Comparison of ENCODE assay signal across 2 cellular contexts in the genomic region with DNA sequence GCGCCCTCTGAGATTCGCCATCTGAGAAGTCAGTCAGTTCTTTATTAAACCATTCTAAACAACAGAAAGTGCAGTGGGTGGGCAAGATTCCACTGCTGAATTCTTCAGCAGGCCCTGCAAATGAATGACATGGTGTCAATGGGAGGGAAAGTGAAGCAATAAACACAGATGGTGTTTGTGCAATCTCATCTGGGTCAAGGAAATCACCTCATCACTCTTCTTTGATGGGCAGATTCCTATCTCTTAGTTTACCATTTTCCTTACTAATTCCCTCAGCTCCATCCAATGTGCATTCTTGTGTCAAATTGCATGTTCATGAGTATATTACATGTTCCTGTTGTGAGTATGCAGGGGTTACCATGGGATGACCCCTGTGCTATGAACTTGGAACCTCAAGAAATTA.
TF ChIP-seq lines count a peak whose summit lies in the region.

No MANE protein-coding gene starts in this region.

TF ChIP-seq in SK-N-SH treated with all-trans-retinoic acid at 6 μM for 48 hours, 23 proteins besides CTCF, POLR2A, EP300 and RAD21 (continued from another document):
- TF ChIP-seq, protein P1, sequence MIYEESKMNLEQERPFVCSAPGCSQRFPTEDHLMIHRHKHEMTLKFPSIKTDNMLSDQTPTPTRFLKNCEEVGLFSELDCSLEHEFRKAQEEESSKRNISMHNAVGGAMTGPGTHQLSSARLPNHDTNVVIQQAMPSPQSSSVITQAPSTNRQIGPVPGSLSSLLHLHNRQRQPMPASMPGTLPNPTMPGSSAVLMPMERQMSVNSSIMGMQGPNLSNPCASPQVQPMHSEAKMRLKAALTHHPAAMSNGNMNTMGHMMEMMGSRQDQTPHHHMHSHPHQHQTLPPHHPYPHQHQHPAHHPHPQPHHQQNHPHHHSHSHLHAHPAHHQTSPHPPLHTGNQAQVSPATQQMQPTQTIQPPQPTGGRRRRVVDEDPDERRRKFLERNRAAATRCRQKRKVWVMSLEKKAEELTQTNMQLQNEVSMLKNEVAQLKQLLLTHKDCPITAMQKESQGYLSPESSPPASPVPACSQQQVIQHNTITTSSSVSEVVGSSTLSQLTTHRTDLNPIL (CRISPR knock-in tag; IDR thresholded peaks at IDR 0.05; ENCODE audit: low read depth): no peak
- TF ChIP-seq, protein P2, sequence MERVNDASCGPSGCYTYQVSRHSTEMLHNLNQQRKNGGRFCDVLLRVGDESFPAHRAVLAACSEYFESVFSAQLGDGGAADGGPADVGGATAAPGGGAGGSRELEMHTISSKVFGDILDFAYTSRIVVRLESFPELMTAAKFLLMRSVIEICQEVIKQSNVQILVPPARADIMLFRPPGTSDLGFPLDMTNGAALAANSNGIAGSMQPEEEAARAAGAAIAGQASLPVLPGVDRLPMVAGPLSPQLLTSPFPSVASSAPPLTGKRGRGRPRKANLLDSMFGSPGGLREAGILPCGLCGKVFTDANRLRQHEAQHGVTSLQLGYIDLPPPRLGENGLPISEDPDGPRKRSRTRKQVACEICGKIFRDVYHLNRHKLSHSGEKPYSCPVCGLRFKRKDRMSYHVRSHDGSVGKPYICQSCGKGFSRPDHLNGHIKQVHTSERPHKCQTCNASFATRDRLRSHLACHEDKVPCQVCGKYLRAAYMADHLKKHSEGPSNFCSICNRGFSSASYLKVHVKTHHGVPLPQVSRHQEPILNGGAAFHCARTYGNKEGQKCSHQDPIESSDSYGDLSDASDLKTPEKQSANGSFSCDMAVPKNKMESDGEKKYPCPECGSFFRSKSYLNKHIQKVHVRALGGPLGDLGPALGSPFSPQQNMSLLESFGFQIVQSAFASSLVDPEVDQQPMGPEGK (CRISPR knock-in tag; IDR thresholded peaks at IDR 0.05; ENCODE audit: borderline replicate concordance): no peak
- TF ChIP-seq, protein P3, sequence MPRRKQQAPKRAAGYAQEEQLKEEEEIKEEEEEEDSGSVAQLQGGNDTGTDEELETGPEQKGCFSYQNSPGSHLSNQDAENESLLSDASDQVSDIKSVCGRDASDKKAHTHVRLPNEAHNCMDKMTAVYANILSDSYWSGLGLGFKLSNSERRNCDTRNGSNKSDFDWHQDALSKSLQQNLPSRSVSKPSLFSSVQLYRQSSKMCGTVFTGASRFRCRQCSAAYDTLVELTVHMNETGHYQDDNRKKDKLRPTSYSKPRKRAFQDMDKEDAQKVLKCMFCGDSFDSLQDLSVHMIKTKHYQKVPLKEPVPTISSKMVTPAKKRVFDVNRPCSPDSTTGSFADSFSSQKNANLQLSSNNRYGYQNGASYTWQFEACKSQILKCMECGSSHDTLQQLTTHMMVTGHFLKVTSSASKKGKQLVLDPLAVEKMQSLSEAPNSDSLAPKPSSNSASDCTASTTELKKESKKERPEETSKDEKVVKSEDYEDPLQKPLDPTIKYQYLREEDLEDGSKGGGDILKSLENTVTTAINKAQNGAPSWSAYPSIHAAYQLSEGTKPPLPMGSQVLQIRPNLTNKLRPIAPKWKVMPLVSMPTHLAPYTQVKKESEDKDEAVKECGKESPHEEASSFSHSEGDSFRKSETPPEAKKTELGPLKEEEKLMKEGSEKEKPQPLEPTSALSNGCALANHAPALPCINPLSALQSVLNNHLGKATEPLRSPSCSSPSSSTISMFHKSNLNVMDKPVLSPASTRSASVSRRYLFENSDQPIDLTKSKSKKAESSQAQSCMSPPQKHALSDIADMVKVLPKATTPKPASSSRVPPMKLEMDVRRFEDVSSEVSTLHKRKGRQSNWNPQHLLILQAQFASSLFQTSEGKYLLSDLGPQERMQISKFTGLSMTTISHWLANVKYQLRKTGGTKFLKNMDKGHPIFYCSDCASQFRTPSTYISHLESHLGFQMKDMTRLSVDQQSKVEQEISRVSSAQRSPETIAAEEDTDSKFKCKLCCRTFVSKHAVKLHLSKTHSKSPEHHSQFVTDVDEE (CRISPR knock-in tag; IDR thresholded peaks at IDR 0.05): no peak
- TF ChIP-seq ZFP30 (CRISPR knock-in tag; IDR thresholded peaks at IDR 0.05) (no peak), TCF4 (CRISPR knock-in tag; IDR thresholded peaks at IDR 0.05; ENCODE audit: borderline replicate concordance) (no peak), SNAI2 (CRISPR knock-in tag; IDR thresholded peaks at IDR 0.05) (no peak), GLIS3 (CRISPR knock-in tag; IDR thresholded peaks at IDR 0.05) (no peak), ISL1 (CRISPR knock-in tag; IDR thresholded peaks at IDR 0.05) (no peak), ZNF8 (CRISPR knock-in tag; IDR thresholded peaks at IDR 0.05) (no peak), ZC3H10 (CRISPR knock-in tag; IDR thresholded peaks at IDR 0.05) (no peak), ARNTL (CRISPR knock-in tag; IDR thresholded peaks at IDR 0.05; ENCODE audit: borderline replicate concordance, low read depth) (no peak)
- TF ChIP-seq, protein P4, sequence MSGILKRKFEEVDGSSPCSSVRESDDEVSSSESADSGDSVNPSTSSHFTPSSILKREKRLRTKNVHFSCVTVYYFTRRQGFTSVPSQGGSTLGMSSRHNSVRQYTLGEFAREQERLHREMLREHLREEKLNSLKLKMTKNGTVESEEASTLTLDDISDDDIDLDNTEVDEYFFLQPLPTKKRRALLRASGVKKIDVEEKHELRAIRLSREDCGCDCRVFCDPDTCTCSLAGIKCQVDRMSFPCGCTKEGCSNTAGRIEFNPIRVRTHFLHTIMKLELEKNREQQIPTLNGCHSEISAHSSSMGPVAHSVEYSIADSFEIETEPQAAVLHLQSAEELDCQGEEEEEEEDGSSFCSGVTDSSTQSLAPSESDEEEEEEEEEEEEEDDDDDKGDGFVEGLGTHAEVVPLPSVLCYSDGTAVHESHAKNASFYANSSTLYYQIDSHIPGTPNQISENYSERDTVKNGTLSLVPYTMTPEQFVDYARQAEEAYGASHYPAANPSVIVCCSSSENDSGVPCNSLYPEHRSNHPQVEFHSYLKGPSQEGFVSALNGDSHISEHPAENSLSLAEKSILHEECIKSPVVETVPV (CRISPR knock-in tag; IDR thresholded peaks at IDR 0.05): no peak

TF ChIP-seq in HepG2, 621 proteins besides CTCF, POLR2A, EP300 and RAD21 (continued from another document):
- TF ChIP-seq, protein P5, sequence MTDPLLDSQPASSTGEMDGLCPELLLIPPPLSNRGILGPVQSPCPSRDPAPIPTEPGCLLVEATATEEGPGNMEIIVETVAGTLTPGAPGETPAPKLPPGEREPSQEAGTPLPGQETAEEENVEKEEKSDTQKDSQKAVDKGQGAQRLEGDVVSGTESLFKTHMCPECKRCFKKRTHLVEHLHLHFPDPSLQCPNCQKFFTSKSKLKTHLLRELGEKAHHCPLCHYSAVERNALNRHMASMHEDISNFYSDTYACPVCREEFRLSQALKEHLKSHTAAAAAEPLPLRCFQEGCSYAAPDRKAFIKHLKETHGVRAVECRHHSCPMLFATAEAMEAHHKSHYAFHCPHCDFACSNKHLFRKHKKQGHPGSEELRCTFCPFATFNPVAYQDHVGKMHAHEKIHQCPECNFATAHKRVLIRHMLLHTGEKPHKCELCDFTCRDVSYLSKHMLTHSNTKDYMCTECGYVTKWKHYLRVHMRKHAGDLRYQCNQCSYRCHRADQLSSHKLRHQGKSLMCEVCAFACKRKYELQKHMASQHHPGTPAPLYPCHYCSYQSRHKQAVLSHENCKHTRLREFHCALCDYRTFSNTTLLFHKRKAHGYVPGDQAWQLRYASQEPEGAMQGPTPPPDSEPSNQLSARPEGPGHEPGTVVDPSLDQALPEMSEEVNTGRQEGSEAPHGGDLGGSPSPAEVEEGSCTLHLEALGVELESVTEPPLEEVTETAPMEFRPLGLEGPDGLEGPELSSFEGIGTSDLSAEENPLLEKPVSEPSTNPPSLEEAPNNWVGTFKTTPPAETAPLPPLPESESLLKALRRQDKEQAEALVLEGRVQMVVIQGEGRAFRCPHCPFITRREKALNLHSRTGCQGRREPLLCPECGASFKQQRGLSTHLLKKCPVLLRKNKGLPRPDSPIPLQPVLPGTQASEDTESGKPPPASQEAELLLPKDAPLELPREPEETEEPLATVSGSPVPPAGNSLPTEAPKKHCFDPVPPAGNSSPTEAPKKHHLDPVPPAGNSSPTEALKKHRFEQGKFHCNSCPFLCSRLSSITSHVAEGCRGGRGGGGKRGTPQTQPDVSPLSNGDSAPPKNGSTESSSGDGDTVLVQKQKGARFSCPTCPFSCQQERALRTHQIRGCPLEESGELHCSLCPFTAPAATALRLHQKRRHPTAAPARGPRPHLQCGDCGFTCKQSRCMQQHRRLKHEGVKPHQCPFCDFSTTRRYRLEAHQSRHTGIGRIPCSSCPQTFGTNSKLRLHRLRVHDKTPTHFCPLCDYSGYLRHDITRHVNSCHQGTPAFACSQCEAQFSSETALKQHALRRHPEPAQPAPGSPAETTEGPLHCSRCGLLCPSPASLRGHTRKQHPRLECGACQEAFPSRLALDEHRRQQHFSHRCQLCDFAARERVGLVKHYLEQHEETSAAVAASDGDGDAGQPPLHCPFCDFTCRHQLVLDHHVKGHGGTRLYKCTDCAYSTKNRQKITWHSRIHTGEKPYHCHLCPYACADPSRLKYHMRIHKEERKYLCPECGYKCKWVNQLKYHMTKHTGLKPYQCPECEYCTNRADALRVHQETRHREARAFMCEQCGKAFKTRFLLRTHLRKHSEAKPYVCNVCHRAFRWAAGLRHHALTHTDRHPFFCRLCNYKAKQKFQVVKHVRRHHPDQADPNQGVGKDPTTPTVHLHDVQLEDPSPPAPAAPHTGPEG (CRISPR knock-in tag; IDR thresholded peaks at IDR 0.05): no peak
- TF ChIP-seq RBAK (CRISPR knock-in tag; IDR thresholded peaks at IDR 0.05): no peak
- TF ChIP-seq JUNB (CRISPR knock-in tag; IDR thresholded peaks at IDR 0.05; ENCODE audit: borderline replicate concordance): no peak
- TF ChIP-seq SP4 (CRISPR knock-in tag; IDR thresholded peaks at IDR 0.05): no peak
- TF ChIP-seq SP2 (CRISPR knock-in tag; IDR thresholded peaks at IDR 0.05): no peak
- TF ChIP-seq HCFC1 (IDR thresholded peaks at IDR 0.05; ENCODE audit: low read depth, low read length): no peak
